ENCODE assay signal across 27 cellular contexts in the genomic region with DNA sequence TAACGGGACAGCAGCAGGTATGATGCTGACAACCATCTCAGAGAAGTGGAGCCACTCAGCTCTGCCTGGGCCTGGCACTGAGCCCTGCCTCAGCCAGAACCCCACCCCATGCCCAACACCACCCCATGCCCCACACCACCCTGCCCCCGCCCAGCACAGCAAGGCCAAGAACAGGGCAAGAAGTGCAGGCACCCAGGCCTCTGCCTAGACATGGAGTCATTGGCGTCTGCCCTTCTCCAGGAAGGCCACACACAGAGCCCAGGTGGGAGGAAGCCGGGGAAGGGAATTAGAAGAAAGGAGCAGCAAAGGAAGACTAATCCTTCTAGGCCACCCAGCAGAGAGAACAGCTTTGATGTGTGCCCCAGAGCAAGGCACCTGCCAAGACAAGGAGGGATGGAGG. TPM values are rescaled to one million over a fixed set of nuclear protein-coding genes. Genes with fewer than 3 reads are reported as not detected.
DNase-seq lines count a peak whose midpoint lies in the region; ATAC-seq and TF ChIP-seq lines count a peak whose summit lies in the region.
"Had no signal": no experiment of that assay in that cellular context is flagged by ENCODE, and none has a peak within 500 bp of the region (broad histone marks: within the 10 kb centered on the region; RNA-seq: fewer than 3 reads in every experiment).

No MANE protein-coding gene starts in this region.

- H3K27me3 ChIP-seq in neural progenitor cell (no peaks in the 10 kb centered on the region), trophoblast cell (ENCODE audit: insufficient read depth, low read length) (no peaks in the 10 kb centered on the region), smooth muscle cell (ENCODE audit: low read depth) (no peaks in the 10 kb centered on the region)
- H3K27me3 ChIP-seq: SJSA1, tibial nerve had no signal

- no peak overlapping the region for H4K91ac ChIP-seq in trophoblast cell (ENCODE audit: low read depth, low read length)

- no peak for DNase-seq in activated naive CD4-positive, alpha-beta T cell treated with anti-CD3 and anti-CD28 coated beads for 36 hours
- DNase-seq in effector memory CD8-positive, alpha-beta T cell = no peak
- peak; percentile 33 for DNase-seq in neural progenitor cell (ENCODE audit: low spot score)
- no peak for DNase-seq in trophoblast cell
- no peak for DNase-seq in hippocampal formation (lab: John Stamatoyannopoulos, UW)
- DNase-seq in smooth muscle cell (lab: John Stamatoyannopoulos, UW; ENCODE audit: unreplicated experiment) = no peak
- DNase-seq: activated CD4-positive, alpha-beta T cell treated with anti-CD3 and anti-CD28 coated beads for 36 hours; activated CD8-positive, alpha-beta memory T cell treated with anti-CD3 and anti-CD28 coated beads for 24 hours; activated naive CD4-positive, alpha-beta T cell treated with anti-CD3 and anti-CD28 coated beads, Interleukin-2, amount 10 ng/mL, durations not matched to agents 7 days and 5 days; activated T-cell treated with anti-CD3 and anti-CD28 coated beads, Interleukin-2, amount 50 U/mL, for 1 hour; AML-193; amygdala; GDM1; kidney; MV-4-11; NCI-H1694; NCI-H2171; NCI-H526; psoas muscle; stimulated activated CD4-positive, alpha-beta T cell treated with anti-CD3 and anti-CD28 coated beads, Interleukin-4, amount 100 ng/mL, for 1 hour; stimulated activated naive CD8-positive, alpha-beta T cell treated with anti-CD3 and anti-CD28 coated beads, Interleukin-15, Interleukin-2, amounts not matched to agents 100 U/mL and 50 U/mL, for 24 hours; T-helper 1 cell had no signal

- no peaks in the 10 kb centered on the region for H3K79me1 ChIP-seq in trophoblast cell (ENCODE audit: low read length)

- ATAC-seq in effector memory CD8-positive, alpha-beta T cell (replicated peaks) = no peak
- no peak for ATAC-seq in GM18870 (IDR thresholded peaks at IDR 0.05; ENCODE audit: unreplicated experiment)
- ATAC-seq: activated CD4-positive, alpha-beta T cell treated with anti-CD3 and anti-CD28 coated beads for 36 hours; psoas muscle; stimulated activated naive CD8-positive, alpha-beta T cell treated with anti-CD3 and anti-CD28 coated beads, Interleukin-15, Interleukin-2, amounts not matched to agents 100 U/mL and 50 U/mL, for 24 hours had no signal

- H3K4me2 ChIP-seq in neural progenitor cell (no peak overlapping the region), trophoblast cell (ENCODE audit: low read length) (no peak overlapping the region), smooth muscle cell (no peak overlapping the region)

- H3K27ac ChIP-seq in neural progenitor cell (no peak overlapping the region), trophoblast cell (ENCODE audit: low read depth, low read length) (no peak overlapping the region), smooth muscle cell (ENCODE audit: low read depth) (no peak overlapping the region)
- H3K27ac ChIP-seq: SJSA1, tibial nerve had no signal

- H3K9me3 ChIP-seq in neural progenitor cell (ENCODE audit: low read depth) (no peaks in the 10 kb centered on the region), trophoblast cell (ENCODE audit: insufficient read depth, low read depth, low read length) (no peaks in the 10 kb centered on the region), smooth muscle cell (replicated peaks; ENCODE audit: low read depth) (no peaks in the 10 kb centered on the region)
- H3K9me3 ChIP-seq: psoas muscle, SJSA1, tibial nerve had no signal

- H4K8ac ChIP-seq in trophoblast cell (ENCODE audit: low read depth, low read length) = no peak overlapping the region

- H4K12ac ChIP-seq in trophoblast cell (ENCODE audit: low read depth, low read length) = no peak overlapping the region

- H4K20me1 ChIP-seq in neural progenitor cell (ENCODE audit: low read depth) (peaks cover 48% of the 10 kb centered on the region), smooth muscle cell (ENCODE audit: low read depth) (peaks cover 4% of the 10 kb centered on the region)

- no peak overlapping the region for H2AFZ ChIP-seq in neural progenitor cell (replicated peaks)
- no peak overlapping the region for H2AFZ ChIP-seq in trophoblast cell (ENCODE audit: insufficient read depth, low read length, poor library complexity)
- no peak overlapping the region for H2AFZ ChIP-seq in smooth muscle cell (ENCODE audit: low read depth)

- no peak overlapping the region for H3K23ac ChIP-seq in trophoblast cell (ENCODE audit: low read length)

- H2BK5ac ChIP-seq in trophoblast cell (ENCODE audit: low read depth, low read length, poor library complexity) = no peak overlapping the region

- H3K79me2 ChIP-seq in neural progenitor cell (ENCODE audit: low read depth) (no peaks in the 10 kb centered on the region), trophoblast cell (ENCODE audit: control insufficient read depth, insufficient read depth, low read length, poor library complexity) (no peaks in the 10 kb centered on the region), smooth muscle cell (ENCODE audit: low read depth) (no peaks in the 10 kb centered on the region)

- no peaks in the 10 kb centered on the region for H3K9me3 Mint-ChIP-seq in activated naive CD4-positive, alpha-beta T cell treated with anti-CD3 and anti-CD28 coated beads, Interleukin-2, amount 50 U/mL, for 24 hours
- H3K9me3 Mint-ChIP-seq in activated naive CD4-positive, alpha-beta T cell treated with anti-CD3 and anti-CD28 coated beads for 36 hours = no peaks in the 10 kb centered on the region
- no peaks in the 10 kb centered on the region for H3K9me3 Mint-ChIP-seq in effector memory CD8-positive, alpha-beta T cell
- no peaks in the 10 kb centered on the region for H3K9me3 Mint-ChIP-seq in neural progenitor cell
- H3K9me3 Mint-ChIP-seq: activated naive CD4-positive, alpha-beta T cell treated with anti-CD3 and anti-CD28 coated beads, Interleukin-2, amount 10 ng/mL, durations not matched to agents 7 days and 5 days; memory B cell had no signal

- H2AK5ac ChIP-seq in trophoblast cell (ENCODE audit: low read length) = no peak overlapping the region

- no peak for TF ChIP-seq CTCF in neural progenitor cell (IDR thresholded peaks at IDR 0.05)
- no peak for TF ChIP-seq CTCF in smooth muscle cell (IDR thresholded peaks at IDR 0.05; ENCODE audit: borderline replicate concordance, insufficient read depth, poor library complexity, severe bottlenecking)

- WGBS in trophoblast cell (ENCODE audit: extremely low coverage, insufficient coverage, insufficient read length) = no CpG with 5 or more reads among the region's 4 CpGs
- WGBS in smooth muscle cell (ENCODE audit: low lambda C conversion rate) = 88% methylated on average over 4 of the region's 4 CpGs

- no peak overlapping the region for H2BK120ac ChIP-seq in trophoblast cell (ENCODE audit: insufficient read depth, low read length, poor library complexity)

- no peaks in the 10 kb centered on the region for H3F3A ChIP-seq in neural progenitor cell (ENCODE audit: low read depth)
- no peaks in the 10 kb centered on the region for H3F3A ChIP-seq in smooth muscle cell (ENCODE audit: low read depth)

- H3K4me1 ChIP-seq in neural progenitor cell (no peaks in the 10 kb centered on the region), trophoblast cell (ENCODE audit: control insufficient read depth in 1 of 2, insufficient read depth in 2 of 2, low read length in 2 of 2) (peaks cover 4 to 5% of the 10 kb centered on the region in 2 experiments), smooth muscle cell (ENCODE audit: low read depth) (peaks cover 5% of the 10 kb centered on the region)

- H3K36me3 Mint-ChIP-seq in activated naive CD4-positive, alpha-beta T cell treated with anti-CD3 and anti-CD28 coated beads, Interleukin-2, amount 50 U/mL, for 24 hours = peaks cover 5% of the 10 kb centered on the region
- peaks cover 2% of the 10 kb centered on the region for H3K36me3 Mint-ChIP-seq in activated naive CD4-positive, alpha-beta T cell treated with anti-CD3 and anti-CD28 coated beads for 36 hours (ENCODE audit: low read depth)
- peaks cover 41% of the 10 kb centered on the region for H3K36me3 Mint-ChIP-seq in effector memory CD8-positive, alpha-beta T cell (ENCODE audit: insufficient read depth)
- H3K36me3 Mint-ChIP-seq in neural progenitor cell = peaks cover 26% of the 10 kb centered on the region

- H3K36me3 ChIP-seq in neural progenitor cell (no peaks in the 10 kb centered on the region), trophoblast cell (ENCODE audit: control insufficient read depth in 1 of 2, insufficient read depth in 2 of 2, low read length in 2 of 2) (peaks cover 34 to 40% of the 10 kb centered on the region in 2 experiments), smooth muscle cell (ENCODE audit: low read depth) (no peaks in the 10 kb centered on the region)

- CTCF ChIA-PET in activated naive CD4-positive, alpha-beta T cell treated with anti-CD3 and anti-CD28 coated beads for 36 hours (lab: Charles Lee) = interaction anchor here (0.6 to 12.5 kb wide), 4 partner anchors 9 to 28 kb away, joined by 3 to 164 read pairs (median 4); a partner anchor contains a TSS

- H3K4ac ChIP-seq in trophoblast cell (ENCODE audit: low read depth, low read length) = no peak overlapping the region

- intact Hi-C loops in activated naive CD4-positive, alpha-beta T cell treated with anti-CD3 and anti-CD28 coated beads for 36 hours (cut with micrococcal nuclease) = no loop called here

- no peaks in the 10 kb centered on the region for H3K27me3 Mint-ChIP-seq in activated naive CD4-positive, alpha-beta T cell treated with anti-CD3 and anti-CD28 coated beads, Interleukin-2, amount 50 U/mL, for 24 hours
- no peaks in the 10 kb centered on the region for H3K27me3 Mint-ChIP-seq in activated naive CD4-positive, alpha-beta T cell treated with anti-CD3 and anti-CD28 coated beads for 36 hours (ENCODE audit: low read depth)
- H3K27me3 Mint-ChIP-seq in effector memory CD8-positive, alpha-beta T cell = no peaks in the 10 kb centered on the region
- H3K27me3 Mint-ChIP-seq in neural progenitor cell (ENCODE audit: insufficient read depth, low read depth) = peaks cover 4% of the 10 kb centered on the region
- H3K27me3 Mint-ChIP-seq: activated CD4-positive, alpha-beta T cell treated with anti-CD3 and anti-CD28 coated beads for 36 hours; activated naive CD4-positive, alpha-beta T cell treated with anti-CD3 and anti-CD28 coated beads, Interleukin-2, amount 10 ng/mL, durations not matched to agents 7 days and 5 days; memory B cell had no signal

- H3K14ac ChIP-seq in trophoblast cell (ENCODE audit: low read length) = no peak overlapping the region

- no peak overlapping the region for H3K4me3 Mint-ChIP-seq in activated naive CD4-positive, alpha-beta T cell treated with anti-CD3 and anti-CD28 coated beads, Interleukin-2, amount 50 U/mL, for 24 hours
- no peak overlapping the region for H3K4me3 Mint-ChIP-seq in activated naive CD4-positive, alpha-beta T cell treated with anti-CD3 and anti-CD28 coated beads for 36 hours
- no peak overlapping the region for H3K4me3 Mint-ChIP-seq in effector memory CD8-positive, alpha-beta T cell
- H3K4me3 Mint-ChIP-seq in neural progenitor cell = no peak overlapping the region
- H3K4me3 Mint-ChIP-seq: activated CD4-positive, alpha-beta T cell treated with anti-CD3 and anti-CD28 coated beads for 36 hours; activated naive CD4-positive, alpha-beta T cell treated with anti-CD3 and anti-CD28 coated beads, Interleukin-2, amount 10 ng/mL, durations not matched to agents 7 days and 5 days; memory B cell had no signal

- H3K27ac Mint-ChIP-seq in activated naive CD4-positive, alpha-beta T cell treated with anti-CD3 and anti-CD28 coated beads, Interleukin-2, amount 50 U/mL, for 24 hours = peak overlapping the region; percentile 84
- no peak overlapping the region for H3K27ac Mint-ChIP-seq in activated naive CD4-positive, alpha-beta T cell treated with anti-CD3 and anti-CD28 coated beads for 36 hours
- peak overlapping the region; percentile 66 to 91 for H3K27ac Mint-ChIP-seq in effector memory CD8-positive, alpha-beta T cell
- no peak overlapping the region for H3K27ac Mint-ChIP-seq in neural progenitor cell
- H3K27ac Mint-ChIP-seq: activated CD4-positive, alpha-beta T cell treated with anti-CD3 and anti-CD28 coated beads for 36 hours; activated naive CD4-positive, alpha-beta T cell treated with anti-CD3 and anti-CD28 coated beads, Interleukin-2, amount 10 ng/mL, durations not matched to agents 7 days and 5 days; memory B cell had no signal

- H2BK12ac ChIP-seq in trophoblast cell (ENCODE audit: low read length) = no peak overlapping the region

- H3K4me1 Mint-ChIP-seq in activated naive CD4-positive, alpha-beta T cell treated with anti-CD3 and anti-CD28 coated beads, Interleukin-2, amount 50 U/mL, for 24 hours = peaks cover 43% of the 10 kb centered on the region
- peaks cover 38% of the 10 kb centered on the region for H3K4me1 Mint-ChIP-seq in activated naive CD4-positive, alpha-beta T cell treated with anti-CD3 and anti-CD28 coated beads for 36 hours (ENCODE audit: low read depth)
- peaks cover 37 to 38% of the 10 kb centered on the region in 2 donors for H3K4me1 Mint-ChIP-seq in effector memory CD8-positive, alpha-beta T cell (ENCODE audit: low read depth in 2 of 2)
- peaks cover 34% of the 10 kb centered on the region for H3K4me1 Mint-ChIP-seq in neural progenitor cell

- H3K9ac ChIP-seq in neural progenitor cell (no peak overlapping the region), trophoblast cell (ENCODE audit: low read length) (no peak overlapping the region), smooth muscle cell (ENCODE audit: low read depth) (no peak overlapping the region)

- no peak overlapping the region for H3K18ac ChIP-seq in trophoblast cell (ENCODE audit: low read length)

- H3K4me3 ChIP-seq in neural progenitor cell = no peak overlapping the region
- no peak overlapping the region for H3K4me3 ChIP-seq in trophoblast cell (ENCODE audit: low read depth, low read length)
- H3K4me3 ChIP-seq in smooth muscle cell = no peak overlapping the region
- H3K4me3 ChIP-seq: psoas muscle, SJSA1, tibial nerve had no signal

RNA-seq across cellular contexts. Expression of a gene that starts 18.9 kb away (rescaled TPM):
- total RNA-seq in activated naive CD4-positive, alpha-beta T cell treated with anti-CD3 and anti-CD28 coated beads for 36 hours = 10 to 100 TPM; 22.9 to 26.3 TPM
- total RNA-seq in neural progenitor cell (ENCODE audit: low replicate concordance) (35.0 and 36.6 TPM in 2 replicates), smooth muscle cell (10.5 and 10.8 TPM in 2 replicates)
- 21.4 and 23.0 TPM in 2 replicates for polyA plus RNA-seq in trophoblast cell (2013)
- 2.2 and 4.0 TPM in 2 replicates for polyA plus RNA-seq in smooth muscle cell

RNA-seq across cellular contexts. Expression of a gene that starts 44.0 kb away (rescaled TPM):
- 100 to 1,000 TPM; 102 to 127 TPM for total RNA-seq in activated naive CD4-positive, alpha-beta T cell treated with anti-CD3 and anti-CD28 coated beads for 36 hours
- total RNA-seq in neural progenitor cell (ENCODE audit: low replicate concordance) (12.4 and 32.1 TPM in 2 replicates), smooth muscle cell (12.4 and 13.3 TPM in 2 replicates)
- 13.2 and 14.3 TPM in 2 replicates for polyA plus RNA-seq in trophoblast cell (2013)
- 11.1 and 15.2 TPM in 2 replicates for polyA plus RNA-seq in smooth muscle cell

RNA-seq across cellular contexts. Expression of a gene that starts 55.5 kb away (rescaled TPM):
- under 1 TPM; 0.26 to 0.27 TPM for total RNA-seq in activated naive CD4-positive, alpha-beta T cell treated with anti-CD3 and anti-CD28 coated beads for 36 hours
- 7.6 and 10.7 TPM in 2 replicates for total RNA-seq in neural progenitor cell (ENCODE audit: low replicate concordance)
- 5.6 and 6.2 TPM in 2 replicates for polyA plus RNA-seq in trophoblast cell (2013)
- total RNA-seq in smooth muscle cell = 4.1 and 10.7 TPM in 2 replicates
- polyA plus RNA-seq in smooth muscle cell = 9.2 and 28.9 TPM in 2 replicates

Comparison
In these comparisons a context has a peak if more than half of its experiments do, and no peak if none do; other contexts are left out.
1. H3K27ac Mint-ChIP-seq: peak in activated naive CD4-positive, alpha-beta T cell treated with anti-CD3 and anti-CD28 coated beads, Interleukin-2, amount 50 U/mL, for 24 hours (single experiment) and effector memory CD8-positive, alpha-beta T cell (2 of 2); none in activated naive CD4-positive, alpha-beta T cell treated with anti-CD3 and anti-CD28 coated beads for 36 hours (single experiment) and neural progenitor cell (single experiment).